ENCODE assay signal across 1 cellular context in genomic region chr18:77360315-77361186, GRCh38.
A peak's percentile ranks its signal among the peaks of the same experiment; 100 is the strongest.
TF ChIP-seq lines count a peak whose summit lies in the region.

No MANE protein-coding gene starts in this region.

TF ChIP-seq in GM12878, 131 proteins besides CTCF, POLR2A, EP300 and RAD21 (continued from another document):
- peak; percentile 67; the same call in 1 of the 2 replicates for TF ChIP-seq REST (IDR thresholded peaks at IDR 0.05; ENCODE audit: low read depth, low read length)
